Comparison of ENCODE assay signal across 15 cellular contexts in genomic region chr15:64035525-64035924, GRCh38. TPM values are rescaled to one million over a fixed set of nuclear protein-coding genes. Genes with fewer than 3 reads are reported as not detected.
DNase-seq lines count a peak whose midpoint lies in the region; ATAC-seq and TF ChIP-seq lines count a peak whose summit lies in the region.
"Had no signal": no experiment of that assay in that cellular context is flagged by ENCODE, and none has a peak within 500 bp of the region (broad histone marks: within the 10 kb centered on the region; RNA-seq: fewer than 3 reads in every experiment).

No MANE protein-coding gene starts in this region.

- H3K36me3 ChIP-seq in SK-N-MC (ENCODE audit: insufficient read depth, low read length) (no peaks in the 10 kb centered on the region), heart right ventricle (peaks cover 0 to 52% (median 15%) of the 10 kb centered on the region in 9 donors), aorta (ENCODE audit: control insufficient read depth in 1 of 2, insufficient read depth in 2 of 2, low read length in 1 of 2) (no peaks in the 10 kb centered on the region), esophagus muscularis mucosa (peaks cover 0 to 34% (median 0%) of the 10 kb centered on the region in 4 donors)
- H3K36me3 ChIP-seq: HAP-1 had no signal

- H3K9me3 ChIP-seq in SK-N-MC (ENCODE audit: low read depth, low read length) (no peaks in the 10 kb centered on the region), heart right ventricle (no peaks in the 10 kb centered on the region), aorta (ENCODE audit: control insufficient read depth, low read length) (no peaks in the 10 kb centered on the region), esophagus muscularis mucosa (no peaks in the 10 kb centered on the region)
- H3K9me3 ChIP-seq: A549, Caco-2, HAP-1 had no signal

- H3K27ac ChIP-seq in SK-N-MC (0 out of 2 replicates have a peak overlapping the region, but pooled peaks have one; percentile 13), heart right ventricle (peak overlapping the region in 4 of 10 donors; percentile 15 to 30 (median 22)), aorta (ENCODE audit: low read depth in 1 of 2, low read length in 2 of 2) (no peak overlapping the region), esophagus muscularis mucosa (replicated peaks in 1 of 4) (no peak overlapping the region)
- H3K27ac ChIP-seq: A549 had no signal

- no peak overlapping the region for H3K4me3 ChIP-seq in SK-N-MC
- H3K4me3 ChIP-seq in heart right ventricle, result no peak overlapping the region
- no peak overlapping the region for H3K4me3 ChIP-seq in aorta (ENCODE audit: low read length in 2 of 2)
- no peak overlapping the region for H3K4me3 ChIP-seq in esophagus muscularis mucosa
- H3K4me3 ChIP-seq: A549, HAP-1 had no signal

- H3K27ac Mint-ChIP-seq in stimulated activated naive B cell treated with anti-CD40 and anti-IgM and Interleukin-4, amounts not matched to agents 10 μg/mL and 1 μg/mL and 100 μg/mL, for 72 hours, result peak overlapping the region; percentile 52

- DNase-seq in SK-N-MC (ENCODE audit: low read depth, low spot score) (no peak), heart right ventricle (no peak), mesenteric fat pad (ENCODE audit: low spot score) (peak; percentile 9), aorta (no peak), esophagus muscularis mucosa (ENCODE audit: extremely low spot score) (no peak)
- DNase-seq in stimulated activated naive B cell treated with anti-CD40 and anti-IgM and Interleukin-4, amounts not matched to agents 10 μg/mL and 1 μg/mL and 100 μg/mL, for 72 hours, result no peak
- DNase-seq: Caco-2; CD8-positive, alpha-beta memory T cell; DND-41; GF-D8 had no signal

- TF ChIP-seq EP300 in esophagus muscularis mucosa (IDR thresholded peaks at IDR 0.05), result no peak

- H3K9me3 Mint-ChIP-seq in stimulated activated naive B cell treated with anti-CD40 and anti-IgM and Interleukin-4, amounts not matched to agents 10 μg/mL and 1 μg/mL and 100 μg/mL, for 72 hours, result no peaks in the 10 kb centered on the region
- H3K9me3 Mint-ChIP-seq: CD8-positive, alpha-beta memory T cell had no signal

- no peaks in the 10 kb centered on the region for H3K36me3 Mint-ChIP-seq in stimulated activated naive B cell treated with anti-CD40 and anti-IgM and Interleukin-4, amounts not matched to agents 10 μg/mL and 1 μg/mL and 100 μg/mL, for 72 hours

- H3K4me1 Mint-ChIP-seq in stimulated activated naive B cell treated with anti-CD40 and anti-IgM and Interleukin-4, amounts not matched to agents 10 μg/mL and 1 μg/mL and 100 μg/mL, for 72 hours, result peaks cover 15 to 16% of the 10 kb centered on the region in 2 donors

- TF ChIP-seq CTCF in heart right ventricle (IDR thresholded peaks at IDR 0.05), result no peak
- TF ChIP-seq CTCF in esophagus muscularis mucosa (IDR thresholded peaks at IDR 0.05), result no peak

- H3K4me1 ChIP-seq in heart right ventricle, result peaks cover 0 to 22% (median 7%) of the 10 kb centered on the region in 9 donors
- no peaks in the 10 kb centered on the region for H3K4me1 ChIP-seq in aorta (ENCODE audit: control insufficient read depth in 1 of 2, insufficient read depth in 2 of 2, low read length in 2 of 2)
- peaks cover 0 to 4% (median 0%) of the 10 kb centered on the region in 4 donors for H3K4me1 ChIP-seq in esophagus muscularis mucosa
- H3K4me1 ChIP-seq: A549, Caco-2, HAP-1 had no signal

- no peaks in the 10 kb centered on the region for H3K27me3 Mint-ChIP-seq in stimulated activated naive B cell treated with anti-CD40 and anti-IgM and Interleukin-4, amounts not matched to agents 10 μg/mL and 1 μg/mL and 100 μg/mL, for 72 hours
- H3K27me3 Mint-ChIP-seq: CD8-positive, alpha-beta memory T cell had no signal

- WGBS in heart right ventricle, 2 donors, result 35 to 66% methylated on average over 1 of the region's 1 CpG
- WGBS in aorta, 2 donors, result 83 to 93% methylated on average over 1 of the region's 1 CpG
- WGBS in esophagus muscularis mucosa, result 82% methylated on average over 1 of the region's 1 CpG

- peak in 6 of 8 donors; percentile 38 to 69 (median 43) for ATAC-seq in heart right ventricle
- no peak for ATAC-seq in stimulated activated naive B cell treated with anti-CD40 and anti-IgM and Interleukin-4, amounts not matched to agents 10 μg/mL and 1 μg/mL and 100 μg/mL, for 72 hours (replicated peaks)
- ATAC-seq in HG02840 (IDR thresholded peaks at IDR 0.05; ENCODE audit: low FRiP score, unreplicated experiment), result no peak
- ATAC-seq in aorta (ENCODE audit: low FRiP score), result no peak
- ATAC-seq: A549, HepG2 had no signal

- TF ChIP-seq POLR2A in esophagus muscularis mucosa (IDR thresholded peaks at IDR 0.05; ENCODE audit: low read depth), result no peak

- intact Hi-C loops in heart right ventricle (cut with DNase I) (no loop called here), aorta (cut with DNase I) (no loop called here), esophagus muscularis mucosa (cut with DNase I) (no loop called here)

- H3K27me3 ChIP-seq in heart right ventricle (no peaks in the 10 kb centered on the region), aorta (ENCODE audit: control insufficient read depth in 1 of 2, insufficient read depth in 2 of 2, low read length in 1 of 2) (no peaks in the 10 kb centered on the region), esophagus muscularis mucosa (no peaks in the 10 kb centered on the region)

- H3K4me3 Mint-ChIP-seq in stimulated activated naive B cell treated with anti-CD40 and anti-IgM and Interleukin-4, amounts not matched to agents 10 μg/mL and 1 μg/mL and 100 μg/mL, for 72 hours, result no peak overlapping the region
- H3K4me3 Mint-ChIP-seq: CD14-positive monocyte; CD8-positive, alpha-beta memory T cell had no signal

- H3K9ac ChIP-seq in SK-N-MC (ENCODE audit: insufficient read length), result no peak overlapping the region

RNA-seq across cellular contexts. Expression of gene DAPK2, which starts 10.8 kb away (rescaled TPM):
- total RNA-seq in heart right ventricle, result 10 to 100 TPM; 20.8 to 62.6 (median 38.5) TPM
- 10 to 100 TPM; 33.0 to 44.6 TPM for polyA plus RNA-seq in heart right ventricle
- 18.1 TPM for total RNA-seq in mesenteric fat pad
- total RNA-seq in aorta, result 1 to 10 TPM; 6.0 to 8.0 TPM
- polyA plus RNA-seq in aorta, result 1 to 10 TPM; 2.0 to 8.1 TPM
- total RNA-seq in esophagus muscularis mucosa, result 10 to 100 TPM in 1 of 4 donors, 1 to 10 TPM in 3; 1.5 to 11.2 (median 7.3) TPM

RNA-seq across cellular contexts. Expression of gene CIAO2A, which starts 58.1 kb away (rescaled TPM):
- total RNA-seq in heart right ventricle (10 to 100 TPM; 36.4 to 65.6 (median 52.3) TPM), mesenteric fat pad (36.3 TPM), aorta (10 to 100 TPM; 23.2 to 27.4 TPM), esophagus muscularis mucosa (10 to 100 TPM; 15.3 to 24.4 (median 20.4) TPM)
- polyA plus RNA-seq in heart right ventricle (100 to 1,000 TPM in 1 of 2 donors, 10 to 100 TPM in 1; 62.2 to 118 TPM), aorta (10 to 100 TPM; 24.1 to 81.9 TPM)

Comparison
In these comparisons a context has a peak if more than half of its experiments do, and no peak if none do; other contexts are left out.
1. ATAC-seq: peak in heart right ventricle (6 of 8); none in stimulated activated naive B cell treated with anti-CD40 and anti-IgM and Interleukin-4, amounts not matched to agents 10 μg/mL and 1 μg/mL and 100 μg/mL, for 72 hours (0 of 2), HG02840 (single experiment) and aorta (single experiment).